Comparison of ENCODE assay signal across 9 cellular contexts in genomic region chr1:179743679-179744400, GRCh38. TPM values are rescaled to one million over a fixed set of nuclear protein-coding genes. Genes with fewer than 3 reads are reported as not detected.
DNase-seq lines count a peak whose midpoint lies in the region; ATAC-seq and TF ChIP-seq lines count a peak whose summit lies in the region.
"Had no signal": no experiment of that assay in that cellular context is flagged by ENCODE, and none has a peak within 500 bp of the region (broad histone marks: within the 10 kb centered on the region; RNA-seq: fewer than 3 reads in every experiment).

No MANE protein-coding gene starts in this region.

- TF ChIP-seq CTCF in neural cell (IDR thresholded peaks at IDR 0.05; ENCODE audit: poor library complexity, severe bottlenecking), result no peak

- no peak for DNase-seq in stimulated activated naive CD8-positive, alpha-beta T cell treated with anti-CD3 and anti-CD28 coated beads, Interleukin-15, amount 100 ng/mL, for 72 hours
- no peak for DNase-seq in stimulated activated naive CD8-positive, alpha-beta T cell treated with anti-CD3 and anti-CD28 coated beads, Interleukin-15, Interleukin-2, amounts not matched to agents 100 U/mL and 50 U/mL, for 24 hours
- DNase-seq in ecto neural progenitor cell (ENCODE audit: low spot score) (peak; percentile 60), GM19238 (ENCODE audit: insufficient read length, low spot score) (no peak), SIG-M5 (lab: John Stamatoyannopoulos, UW) (no peak)
- DNase-seq: NCI-H524 treated with DMSO at 0.1 percent for 48 hours had no signal

- H2AFZ ChIP-seq in neural cell (ENCODE audit: low read depth, low read length), result no peak overlapping the region

- TF ChIP-seq EP300 in neural cell (conservative IDR thresholded peaks at IDR 0.05; ENCODE audit: poor library complexity, severe bottlenecking), result no peak

- H3K4me3 ChIP-seq in neural cell (ENCODE audit: low read length), result peak overlapping the region; percentile 73

- H3K4me1 Mint-ChIP-seq in stimulated activated naive CD8-positive, alpha-beta T cell treated with anti-CD3 and anti-CD28 coated beads, Interleukin-15, amount 100 ng/mL, for 72 hours, result peaks cover 14% of the 10 kb centered on the region

- H3K27me3 Mint-ChIP-seq in stimulated activated naive CD8-positive, alpha-beta T cell treated with anti-CD3 and anti-CD28 coated beads, Interleukin-15, amount 100 ng/mL, for 72 hours, result peaks cover 95% of the 10 kb centered on the region

- no peak for TF ChIP-seq POLR2A in GM18505 (IDR thresholded peaks at IDR 0.05; ENCODE audit: borderline replicate concordance, extremely low read depth, insufficient read depth, insufficient read length)

- no peaks in the 10 kb centered on the region for H3F3A ChIP-seq in neural cell (ENCODE audit: insufficient read depth, low read length, poor library complexity, severe bottlenecking)

- H3K9me2 ChIP-seq in neural cell (ENCODE audit: insufficient read depth, low read length), result no peaks in the 10 kb centered on the region

- ATAC-seq in stimulated activated naive CD8-positive, alpha-beta T cell treated with anti-CD3 and anti-CD28 coated beads, Interleukin-15, amount 100 ng/mL, for 72 hours, result peak; percentile 47
- no peak for ATAC-seq in stimulated activated naive CD8-positive, alpha-beta T cell treated with anti-CD3 and anti-CD28 coated beads, Interleukin-15, Interleukin-2, amounts not matched to agents 100 U/mL and 50 U/mL, for 24 hours
- ATAC-seq in GM18909 (IDR thresholded peaks at IDR 0.05; ENCODE audit: poor library complexity, unreplicated experiment), result no peak
- ATAC-seq in GM18505 (IDR thresholded peaks at IDR 0.05; ENCODE audit: unreplicated experiment), result no peak

- H3K9me3 Mint-ChIP-seq in stimulated activated naive CD8-positive, alpha-beta T cell treated with anti-CD3 and anti-CD28 coated beads, Interleukin-15, amount 100 ng/mL, for 72 hours, result no peaks in the 10 kb centered on the region

- no peaks in the 10 kb centered on the region for H4K20me1 ChIP-seq in neural cell (ENCODE audit: insufficient read depth)

- peak overlapping the region; percentile 40 to 67 for H3K4me3 Mint-ChIP-seq in stimulated activated naive CD8-positive, alpha-beta T cell treated with anti-CD3 and anti-CD28 coated beads, Interleukin-15, amount 100 ng/mL, for 72 hours

- TF ChIP-seq RAD21 in neural cell (conservative IDR thresholded peaks at IDR 0.05), result no peak

- H3K9me3 ChIP-seq in neural cell (ENCODE audit: low read length), result peaks cover 8% of the 10 kb centered on the region

- H3K27me3 ChIP-seq in neural cell (ENCODE audit: insufficient read depth, low read depth, low read length), result peaks cover 73% of the 10 kb centered on the region

- H3K27ac ChIP-seq in neural cell (ENCODE audit: low read length), result no peak overlapping the region

- H3K9ac ChIP-seq in neural cell (ENCODE audit: low read length), result peak overlapping the region; percentile 42

- no peaks in the 10 kb centered on the region for H3K36me3 ChIP-seq in neural cell (ENCODE audit: insufficient read depth, low read length)

- H3K79me2 ChIP-seq in neural cell (replicated peaks; ENCODE audit: insufficient read depth, low read length), result no peaks in the 10 kb centered on the region

- peak overlapping the region; percentile 25 for H3K4me2 ChIP-seq in neural cell (ENCODE audit: low read length)

- no peak overlapping the region for H3K27ac Mint-ChIP-seq in stimulated activated naive CD8-positive, alpha-beta T cell treated with anti-CD3 and anti-CD28 coated beads, Interleukin-15, amount 100 ng/mL, for 72 hours

TF ChIP-seq in neural cell, 6 proteins besides CTCF, POLR2A, EP300 and RAD21:
- no peak for TF ChIP-seq REST (IDR thresholded peaks at IDR 0.05; ENCODE audit: borderline replicate concordance)
- peak; percentile 47 for TF ChIP-seq EZH2 (IDR thresholded peaks at IDR 0.05; ENCODE audit: borderline replicate concordance, insufficient read depth, low read length, poor library complexity, severe bottlenecking)

RNA-seq across cellular contexts. Expression of gene FAM163A, which starts 0.7 kb away (rescaled TPM):
- polyA plus RNA-seq in neural cell, result 0.14 and 0.21 TPM in 2 replicates
- 0.49 and 0.58 TPM in 2 replicates for polyA minus RNA-seq in neural cell
